Comparison of ENCODE assay signal across 1 cellular context in the genomic region with DNA sequence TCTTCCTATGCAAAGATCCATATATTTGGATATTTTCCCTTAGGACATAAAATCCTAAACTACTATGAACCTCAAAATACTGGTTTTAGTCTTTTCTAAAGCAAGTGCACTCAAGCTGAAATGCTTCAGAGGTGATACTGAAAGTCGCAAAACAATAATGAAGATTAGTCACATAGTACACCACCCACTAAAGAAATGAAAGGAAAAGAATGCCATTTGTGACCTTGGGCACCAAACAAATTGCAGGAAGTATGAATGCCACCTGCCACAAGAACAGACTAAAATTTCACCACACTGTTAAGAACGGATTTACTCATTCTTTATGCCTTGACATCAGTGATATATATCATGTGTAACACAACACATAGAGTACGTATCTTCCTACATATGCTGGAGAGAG.
TF ChIP-seq lines count a peak whose summit lies in the region.

No MANE protein-coding gene starts in this region.

TF ChIP-seq in GM12878, 131 proteins besides CTCF, POLR2A, EP300 and RAD21 (continued from another document):
- TF ChIP-seq, protein P1, sequence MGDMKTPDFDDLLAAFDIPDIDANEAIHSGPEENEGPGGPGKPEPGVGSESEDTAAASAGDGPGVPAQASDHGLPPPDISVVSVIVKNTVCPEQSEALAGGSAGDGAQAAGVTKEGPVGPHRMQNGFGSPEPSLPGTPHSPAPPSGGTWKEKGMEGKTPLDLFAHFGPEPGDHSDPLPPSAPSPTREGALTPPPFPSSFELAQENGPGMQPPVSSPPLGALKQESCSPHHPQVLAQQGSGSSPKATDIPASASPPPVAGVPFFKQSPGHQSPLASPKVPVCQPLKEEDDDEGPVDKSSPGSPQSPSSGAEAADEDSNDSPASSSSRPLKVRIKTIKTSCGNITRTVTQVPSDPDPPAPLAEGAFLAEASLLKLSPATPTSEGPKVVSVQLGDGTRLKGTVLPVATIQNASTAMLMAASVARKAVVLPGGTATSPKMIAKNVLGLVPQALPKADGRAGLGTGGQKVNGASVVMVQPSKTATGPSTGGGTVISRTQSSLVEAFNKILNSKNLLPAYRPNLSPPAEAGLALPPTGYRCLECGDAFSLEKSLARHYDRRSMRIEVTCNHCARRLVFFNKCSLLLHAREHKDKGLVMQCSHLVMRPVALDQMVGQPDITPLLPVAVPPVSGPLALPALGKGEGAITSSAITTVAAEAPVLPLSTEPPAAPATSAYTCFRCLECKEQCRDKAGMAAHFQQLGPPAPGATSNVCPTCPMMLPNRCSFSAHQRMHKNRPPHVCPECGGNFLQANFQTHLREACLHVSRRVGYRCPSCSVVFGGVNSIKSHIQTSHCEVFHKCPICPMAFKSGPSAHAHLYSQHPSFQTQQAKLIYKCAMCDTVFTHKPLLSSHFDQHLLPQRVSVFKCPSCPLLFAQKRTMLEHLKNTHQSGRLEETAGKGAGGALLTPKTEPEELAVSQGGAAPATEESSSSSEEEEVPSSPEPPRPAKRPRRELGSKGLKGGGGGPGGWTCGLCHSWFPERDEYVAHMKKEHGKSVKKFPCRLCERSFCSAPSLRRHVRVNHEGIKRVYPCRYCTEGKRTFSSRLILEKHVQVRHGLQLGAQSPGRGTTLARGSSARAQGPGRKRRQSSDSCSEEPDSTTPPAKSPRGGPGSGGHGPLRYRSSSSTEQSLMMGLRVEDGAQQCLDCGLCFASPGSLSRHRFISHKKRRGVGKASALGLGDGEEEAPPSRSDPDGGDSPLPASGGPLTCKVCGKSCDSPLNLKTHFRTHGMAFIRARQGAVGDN (IDR thresholded peaks at IDR 0.05), result 0 out of 2 replicates have a peak, but pooled peaks have one; percentile 39
- TF ChIP-seq BHLHE40 (IDR thresholded peaks at IDR 0.05; ENCODE audit: borderline replicate concordance in 1 of 2, low read depth in 2 of 2, low read length in 1 of 2) (no peak), MTA2 (IDR thresholded peaks at IDR 0.05; ENCODE audit: low read depth) (peak; percentile 28; the same call in 1 of the 2 replicates), POLR2AphosphoS5 (IDR thresholded peaks at IDR 0.05; ENCODE audit: low read length) (no peak), RBBP5 (conservative IDR thresholded peaks at IDR 0.05) (no peak), IRF4 (IDR thresholded peaks at IDR 0.05; ENCODE audit: low read depth, low read length) (no peak), CHD4 (IDR thresholded peaks at IDR 0.05) (no peak), RUNX3 (IDR thresholded peaks at IDR 0.05; ENCODE audit: low read length) (0 out of 2 replicates have a peak, but pooled peaks have one; percentile 6), FOS (IDR thresholded peaks at IDR 0.05; ENCODE audit: borderline replicate concordance, extremely low read depth, insufficient read length) (no peak), LARP7 (IDR thresholded peaks at IDR 0.05) (no peak), PAX5 (IDR thresholded peaks at IDR 0.05; ENCODE audit: borderline replicate concordance, low read depth, low read length) (0 out of 2 replicates have a peak, but pooled peaks have one; percentile 30), PAX8 (IDR thresholded peaks at IDR 0.05) (no peak), ZNF622 (IDR thresholded peaks at IDR 0.05) (no peak), MEF2B (IDR thresholded peaks at IDR 0.05; ENCODE audit: partially characterized antibody, poor library complexity, severe bottlenecking) (no peak), SIX5 (IDR thresholded peaks at IDR 0.05; ENCODE audit: low read depth, low read length, severe bottlenecking) (no peak), EGR1 (IDR thresholded peaks at IDR 0.05; ENCODE audit: borderline replicate concordance in 1 of 2, low read depth in 2 of 2, low read length in 2 of 2) (no peak), CEBPB (IDR thresholded peaks at IDR 0.05; ENCODE audit: borderline replicate concordance in 1 of 2, low read depth in 2 of 2, low read length in 2 of 2) (no peak), ZNF24 (IDR thresholded peaks at IDR 0.05) (no peak), TBL1XR1 (IDR thresholded peaks at IDR 0.05; ENCODE audit: low read depth, low read length) (no peak), IKZF2 (IDR thresholded peaks at IDR 0.05) (peak; percentile 21 to 57; a peak in 1 of 4 replicates)
- TF ChIP-seq, protein P2, sequence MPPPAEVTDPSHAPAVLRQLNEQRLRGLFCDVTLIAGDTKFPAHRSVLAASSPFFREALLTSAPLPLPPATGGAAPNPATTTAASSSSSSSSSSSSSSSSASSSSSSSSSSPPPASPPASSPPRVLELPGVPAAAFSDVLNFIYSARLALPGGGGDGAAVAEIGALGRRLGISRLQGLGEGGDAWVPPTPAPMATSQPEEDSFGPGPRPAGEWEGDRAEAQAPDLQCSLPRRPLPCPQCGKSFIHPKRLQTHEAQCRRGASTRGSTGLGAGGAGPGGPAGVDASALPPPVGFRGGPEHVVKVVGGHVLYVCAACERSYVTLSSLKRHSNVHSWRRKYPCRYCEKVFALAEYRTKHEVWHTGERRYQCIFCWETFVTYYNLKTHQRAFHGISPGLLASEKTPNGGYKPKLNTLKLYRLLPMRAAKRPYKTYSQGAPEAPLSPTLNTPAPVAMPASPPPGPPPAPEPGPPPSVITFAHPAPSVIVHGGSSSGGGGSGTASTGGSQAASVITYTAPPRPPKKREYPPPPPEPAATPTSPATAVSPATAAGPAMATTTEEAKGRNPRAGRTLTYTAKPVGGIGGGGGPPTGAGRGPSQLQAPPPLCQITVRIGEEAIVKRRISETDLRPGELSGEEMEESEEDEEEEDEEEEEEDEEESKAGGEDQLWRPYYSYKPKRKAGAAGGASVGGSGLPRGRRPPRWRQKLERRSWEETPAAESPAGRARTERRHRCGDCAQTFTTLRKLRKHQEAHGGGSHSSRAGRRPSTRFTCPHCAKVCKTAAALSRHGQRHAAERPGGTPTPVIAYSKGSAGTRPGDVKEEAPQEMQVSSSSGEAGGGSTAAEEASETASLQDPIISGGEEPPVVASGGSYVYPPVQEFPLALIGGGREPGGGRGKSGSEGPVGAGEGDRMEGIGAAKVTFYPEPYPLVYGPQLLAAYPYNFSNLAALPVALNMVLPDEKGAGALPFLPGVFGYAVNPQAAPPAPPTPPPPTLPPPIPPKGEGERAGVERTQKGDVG (CRISPR knock-in tag; IDR thresholded peaks at IDR 0.05), result no peak
- TF ChIP-seq, protein P3, sequence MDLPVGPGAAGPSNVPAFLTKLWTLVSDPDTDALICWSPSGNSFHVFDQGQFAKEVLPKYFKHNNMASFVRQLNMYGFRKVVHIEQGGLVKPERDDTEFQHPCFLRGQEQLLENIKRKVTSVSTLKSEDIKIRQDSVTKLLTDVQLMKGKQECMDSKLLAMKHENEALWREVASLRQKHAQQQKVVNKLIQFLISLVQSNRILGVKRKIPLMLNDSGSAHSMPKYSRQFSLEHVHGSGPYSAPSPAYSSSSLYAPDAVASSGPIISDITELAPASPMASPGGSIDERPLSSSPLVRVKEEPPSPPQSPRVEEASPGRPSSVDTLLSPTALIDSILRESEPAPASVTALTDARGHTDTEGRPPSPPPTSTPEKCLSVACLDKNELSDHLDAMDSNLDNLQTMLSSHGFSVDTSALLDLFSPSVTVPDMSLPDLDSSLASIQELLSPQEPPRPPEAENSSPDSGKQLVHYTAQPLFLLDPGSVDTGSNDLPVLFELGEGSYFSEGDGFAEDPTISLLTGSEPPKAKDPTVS (IDR thresholded peaks at IDR 0.05; ENCODE audit: low read depth, low read length), result no peak
- TF ChIP-seq, protein P4, sequence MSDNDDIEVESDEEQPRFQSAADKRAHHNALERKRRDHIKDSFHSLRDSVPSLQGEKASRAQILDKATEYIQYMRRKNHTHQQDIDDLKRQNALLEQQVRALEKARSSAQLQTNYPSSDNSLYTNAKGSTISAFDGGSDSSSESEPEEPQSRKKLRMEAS (IDR thresholded peaks at IDR 0.05; ENCODE audit: low read depth, low read length), result no peak
TF ChIP-seq in GM12878: peak in this region for 6.
